ENCODE assay signal across 22 cellular contexts in the genomic region with DNA sequence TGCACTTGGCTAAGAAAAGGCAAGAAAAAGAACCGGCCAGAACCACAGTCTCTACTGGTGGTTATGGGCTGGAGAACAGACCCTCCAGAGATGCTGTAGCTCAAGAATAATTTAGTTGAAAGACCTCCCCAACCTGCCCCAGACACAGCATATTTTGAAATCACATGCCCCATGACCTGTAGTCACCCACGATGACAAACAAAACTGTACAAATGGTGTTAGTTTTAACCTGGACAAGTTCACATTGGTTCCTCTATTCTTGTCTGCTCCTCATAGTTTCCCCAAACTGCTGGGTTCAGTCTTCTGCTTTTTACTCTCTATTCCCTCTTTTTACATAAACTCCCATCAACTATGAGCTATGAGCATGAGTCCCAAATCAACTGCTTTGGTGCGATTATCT.
A peak's percentile ranks its signal among the peaks of the same experiment; 100 is the strongest.
DNase-seq lines count a peak whose midpoint lies in the region; ATAC-seq and TF ChIP-seq lines count a peak whose summit lies in the region.
"Had no signal": no experiment of that assay in that cellular context is flagged by ENCODE, and none has a peak within 500 bp of the region (broad histone marks: within the 10 kb centered on the region; RNA-seq: fewer than 3 reads in every experiment).

No MANE protein-coding gene starts in this region.

- H3K4me3 ChIP-seq in esophagus muscularis mucosa (no peak overlapping the region), PC-3 (ENCODE audit: low read length) (no peak overlapping the region)
- H3K4me3 ChIP-seq: sigmoid colon, transverse colon had no signal

- H3K79me2 ChIP-seq in PC-3 (ENCODE audit: low read length): no peaks in the 10 kb centered on the region

- ATAC-seq in PC-3: no peak
- ATAC-seq: activated CD8-positive, alpha-beta T cell treated with anti-CD3 and anti-CD28 coated beads, Interleukin-2, amount 10 ng/mL, durations not matched to agents 7 days and 5 days; Right ventricle myocardium inferior had no signal

- no peaks in the 10 kb centered on the region for H4K20me1 ChIP-seq in PC-3 (ENCODE audit: low read length)

- no peaks in the 10 kb centered on the region for H3K27me3 ChIP-seq in esophagus muscularis mucosa
- H3K27me3 ChIP-seq in PC-3 (ENCODE audit: low read length): no peaks in the 10 kb centered on the region
- H3K27me3 ChIP-seq: sigmoid colon, transverse colon had no signal

- intact Hi-C loops in esophagus muscularis mucosa (cut with DNase I): no loop called here
- intact Hi-C loops in PC-3 (cut with micrococcal nuclease): no loop called here

- H3K36me3 Mint-ChIP-seq in nephron progenitor cell (ENCODE audit: low read depth): no peaks in the 10 kb centered on the region
- H3K36me3 Mint-ChIP-seq: activated naive CD4-positive, alpha-beta T cell treated with anti-CD3 and anti-CD28 coated beads, Interleukin-2, amount 50 U/mL, for 24 hours had no signal

- peaks cover 4% of the 10 kb centered on the region for H3K27me3 Mint-ChIP-seq in nephron progenitor cell (ENCODE audit: low read depth, poor library complexity)
- H3K27me3 Mint-ChIP-seq: CD4-positive, alpha-beta T cell had no signal

- POLR2A ChIA-PET in PC-3 (lab: Charles Lee; ENCODE audit: unreplicated experiment): no interaction called here

- H2AFZ ChIP-seq in PC-3 (ENCODE audit: low read length): no peak overlapping the region

- TF ChIP-seq CTCF in esophagus muscularis mucosa (IDR thresholded peaks at IDR 0.05): no peak
- no peak for TF ChIP-seq CTCF in nephron progenitor cell (IDR thresholded peaks at IDR 0.05)
- TF ChIP-seq CTCF in PC-3 (conservative IDR thresholded peaks at IDR 0.05; ENCODE audit: low read depth, low read length): no peak

- no peak for TF ChIP-seq POLR2A in esophagus muscularis mucosa (IDR thresholded peaks at IDR 0.05; ENCODE audit: low read depth)

- H3K4me3 Mint-ChIP-seq in nephron progenitor cell: no peak overlapping the region
- H3K4me3 Mint-ChIP-seq: activated CD8-positive, alpha-beta T cell treated with anti-CD3 and anti-CD28 coated beads, Interleukin-2, amount 10 ng/mL, durations not matched to agents 7 days and 5 days; activated naive CD4-positive, alpha-beta T cell treated with anti-CD3 and anti-CD28 coated beads, Interleukin-2, amount 50 U/mL, for 24 hours; CD4-positive, alpha-beta T cell had no signal

- H3K4me1 Mint-ChIP-seq in nephron progenitor cell: peaks cover 35% of the 10 kb centered on the region
- H3K4me1 Mint-ChIP-seq: activated naive CD4-positive, alpha-beta T cell treated with anti-CD3 and anti-CD28 coated beads, Interleukin-2, amount 50 U/mL, for 24 hours had no signal

- H3K9me3 Mint-ChIP-seq in nephron progenitor cell: peaks cover 23% of the 10 kb centered on the region
- H3K9me3 Mint-ChIP-seq: activated naive CD4-positive, alpha-beta T cell treated with anti-CD3 and anti-CD28 coated beads, Interleukin-2, amount 50 U/mL, for 24 hours had no signal

- no peak overlapping the region for H3K27ac ChIP-seq in esophagus muscularis mucosa (replicated peaks in 1 of 4)
- no peak overlapping the region for H3K27ac ChIP-seq in PC-3 (ENCODE audit: low read length)
- H3K27ac ChIP-seq: 22Rv1, sigmoid colon, transverse colon had no signal

- H3K4me1 ChIP-seq in esophagus muscularis mucosa (no peaks in the 10 kb centered on the region), PC-3 (ENCODE audit: insufficient read depth, low read length) (no peaks in the 10 kb centered on the region)
- H3K4me1 ChIP-seq: sigmoid colon, transverse colon had no signal

- H3K27ac Mint-ChIP-seq in nephron progenitor cell: peak overlapping the region; percentile 94
- H3K27ac Mint-ChIP-seq: activated CD8-positive, alpha-beta T cell treated with anti-CD3 and anti-CD28 coated beads, Interleukin-2, amount 10 ng/mL, durations not matched to agents 7 days and 5 days; activated naive CD4-positive, alpha-beta T cell treated with anti-CD3 and anti-CD28 coated beads, Interleukin-2, amount 50 U/mL, for 24 hours; activated T-helper 2 cell treated with anti-CD3 and anti-CD28 coated beads, Interferon-gamma antibody, Interleukin-2, Interleukin-4, amounts not matched to agents 10 μg/mL and 5 μg/mL and 100 μg/mL, durations not matched to agents 14 hours and 24 hours and 36 hours; CD4-positive, alpha-beta T cell had no signal

- H3K9me2 ChIP-seq in PC-3 (replicated peaks; ENCODE audit: low read length): no peaks in the 10 kb centered on the region

- H3K36me3 ChIP-seq in esophagus muscularis mucosa (no peaks in the 10 kb centered on the region), PC-3 (ENCODE audit: low read depth, low read length) (no peaks in the 10 kb centered on the region)
- H3K36me3 ChIP-seq: sigmoid colon, transverse colon had no signal

- BruUV-seq in PC-3 (replicated peaks; lab: Mats Ljungman, UMichigan): no TSS peak

- H3K9ac ChIP-seq in PC-3 (ENCODE audit: low read length): no peak overlapping the region

- H3K4me2 ChIP-seq in PC-3 (ENCODE audit: low read length): no peak overlapping the region

- WGBS in esophagus muscularis mucosa: 93% methylated on average over 3 of the region's 3 CpGs

- no peak for TF ChIP-seq EP300 in esophagus muscularis mucosa (IDR thresholded peaks at IDR 0.05)

- no peaks in the 10 kb centered on the region for H3F3A ChIP-seq in PC-3 (ENCODE audit: low read length, unreplicated experiment)

- peak; percentile 26 for DNase-seq in SIG-M5 treated with dmso at 0.1 percent for 504 hours (lab: John Stamatoyannopoulos, UW; ENCODE audit: unreplicated experiment)
- no peak for DNase-seq in SIG-M5 (lab: John Stamatoyannopoulos, UW)
- peak; percentile 78 for DNase-seq in esophagus muscularis mucosa (ENCODE audit: extremely low spot score)
- DNase-seq in nephron progenitor cell: no peak
- no peak for DNase-seq in NCI-H2081 (lab: John Stamatoyannopoulos, UW)
- no peak for DNase-seq in activated CD4-positive, alpha-beta T cell treated with anti-CD3 and anti-CD28 coated beads, Interleukin-2, amount 50 U/mL, for 1 hour
- DNase-seq in PC-3: no peak
- DNase-seq in HuH-7.5 (ENCODE audit: low spot score): no peak
- DNase-seq: activated CD8-positive, alpha-beta T cell treated with anti-CD3 and anti-CD28 coated beads, Interleukin-2, amount 10 ng/mL, durations not matched to agents 7 days and 5 days; amygdala; CD4-positive, alpha-beta T cell; DND-41; NCI-H1092 treated with DMSO at 0.1 percent for 48 hours; NCI-H187; NCI-H510A; sigmoid colon; stimulated activated CD4-positive, alpha-beta T cell treated with anti-CD3 and anti-CD28 coated beads, Interleukin-4, amount 100 ng/mL, for 1 hour; transverse colon had no signal

- CTCF ChIA-PET in PC-3 (lab: Charles Lee): no interaction called here

- H3K9me3 ChIP-seq in esophagus muscularis mucosa: peaks cover 0 to 4% (median 0%) of the 10 kb centered on the region in 4 donors
- no peaks in the 10 kb centered on the region for H3K9me3 ChIP-seq in PC-3 (ENCODE audit: low read length)
- H3K9me3 ChIP-seq: sigmoid colon, transverse colon had no signal

Comparison
In these comparisons a context has a peak if more than half of its experiments do, and no peak if none do; other contexts are left out.
1. DNase-seq: peak in SIG-M5 treated with dmso at 0.1 percent for 504 hours (single experiment) and esophagus muscularis mucosa (single experiment); none in SIG-M5 (single experiment), nephron progenitor cell (single experiment), NCI-H2081 (0 of 2), activated CD4-positive, alpha-beta T cell treated with anti-CD3 and anti-CD28 coated beads, Interleukin-2, amount 50 U/mL, for 1 hour (single experiment), PC-3 (single experiment) and HuH-7.5 (single experiment).